In the genomic region with DNA sequence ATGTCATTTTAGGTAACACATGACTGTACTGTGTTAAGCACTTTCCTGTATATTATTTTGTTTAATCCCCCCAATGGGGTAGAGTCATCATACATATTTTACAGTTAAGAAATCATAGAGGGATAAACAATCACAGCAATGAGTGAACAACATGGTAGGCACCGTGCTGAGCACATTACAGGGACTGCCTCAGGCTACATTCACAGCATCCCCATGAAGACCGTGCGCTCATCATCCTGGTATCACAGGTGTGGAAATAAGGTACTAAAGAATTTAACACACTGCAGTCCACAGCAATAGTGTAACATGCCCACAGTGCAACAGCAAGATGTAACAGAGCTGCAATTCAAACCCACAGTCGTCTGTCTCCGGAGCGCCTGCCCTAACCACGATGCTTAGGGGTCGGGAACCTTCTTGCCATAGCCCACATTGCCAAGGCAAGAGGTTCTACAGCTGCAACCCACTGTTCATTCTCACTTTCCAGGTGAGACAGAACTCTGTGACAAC, we compare ENCODE assay signal across 28 cellular contexts. TPM values are rescaled to one million over a fixed set of nuclear protein-coding genes. Genes with fewer than 3 reads are reported as not detected.
"Had no signal": no experiment of that assay in that cellular context is flagged by ENCODE, and none has a peak within 500 bp of the region (broad histone marks: within the 10 kb centered on the region; RNA-seq: fewer than 3 reads in every experiment).

No MANE protein-coding gene starts in this region.

- H3K4me1 Mint-ChIP-seq: naive thymus-derived CD8-positive, alpha-beta T cell had no signal

- DNase-seq: hippocampal formation; kidney; left colon; left lung; lower lobe of right lung; mammary epithelial cell; mesenchymal stem cell; naive thymus-derived CD8-positive, alpha-beta T cell; nucleus accumbens; pancreas; posterior cingulate gyrus; retina; right cardiac atrium; stimulated activated CD4-positive, alpha-beta T cell treated with anti-CD3 and anti-CD28 coated beads, Interleukin-12 subunit alpha, Interleukin-12 subunit beta, amount 100 ng/mL, for 4 hours; stimulated activated CD4-positive, alpha-beta T cell treated with anti-CD3 and anti-CD28 coated beads, Interleukin-15, amount 100 ng/mL, for 24 hours; stimulated activated CD4-positive, alpha-beta T cell treated with anti-CD3 and anti-CD28 coated beads, Interleukin-2, amount 100 ng/mL, for 24 hours; stimulated activated CD4-positive, alpha-beta T cell treated with anti-CD3 and anti-CD28 coated beads, Interleukin-4, amount 100 ng/mL, for 1 hour; stimulated activated naive CD4-positive, alpha-beta T cell; tibial artery; upper lobe of left lung had no signal

- H3K9me3 Mint-ChIP-seq: nephron; neural crest cell; stimulated activated naive CD8-positive, alpha-beta T cell treated with anti-CD3 and anti-CD28 coated beads, Interleukin-15, Interleukin-2, amounts not matched to agents 100 ng/mL and 50 ng/mL, for 24 hours had no signal

- H3K9me3 ChIP-seq: left lung, lower lobe of right lung, pancreas, prostate gland, suprapubic skin, thoracic aorta, tibial artery, upper lobe of left lung had no signal

- H3K27ac Mint-ChIP-seq: naive thymus-derived CD8-positive, alpha-beta T cell; stimulated activated naive CD8-positive, alpha-beta T cell treated with anti-CD3 and anti-CD28 coated beads, Interleukin-15, Interleukin-2, amounts not matched to agents 100 ng/mL and 50 ng/mL, for 24 hours had no signal

- H3K27ac ChIP-seq: left lung, pancreas, prostate gland had no signal

- H3K4me3 Mint-ChIP-seq: naive thymus-derived CD8-positive, alpha-beta T cell; neural crest cell; stimulated activated naive CD8-positive, alpha-beta T cell treated with anti-CD3 and anti-CD28 coated beads, Interleukin-15, Interleukin-2, amounts not matched to agents 100 ng/mL and 50 ng/mL, for 24 hours had no signal

- H3K4me1 ChIP-seq: left lung, lower lobe of right lung, pancreas, prostate gland had no signal

- H3K36me3 ChIP-seq: left lung, lower lobe of right lung, pancreas, prostate gland, suprapubic skin, thoracic aorta, tibial artery, upper lobe of left lung had no signal

- H3K4me3 ChIP-seq: left lung, lower lobe of right lung, pancreas, prostate gland, skin epidermis, suprapubic skin, thoracic aorta, tibial artery, upper lobe of left lung had no signal

- H3K27me3 ChIP-seq: tibial artery had no signal

- ATAC-seq: left colon; left lung; lower lobe of right lung; naive thymus-derived CD8-positive, alpha-beta T cell; pancreas; right cardiac atrium; sciatic nerve had no signal

RNA-seq across cellular contexts. Expression of a gene that starts 5.6 kb away (rescaled TPM):
- total RNA-seq: naive thymus-derived CD8-positive, alpha-beta T cell had no signal
- polyA plus RNA-seq: naive thymus-derived CD8-positive, alpha-beta T cell had no signal
